21 cellular contexts compared by ENCODE assay signal in the genomic region with DNA sequence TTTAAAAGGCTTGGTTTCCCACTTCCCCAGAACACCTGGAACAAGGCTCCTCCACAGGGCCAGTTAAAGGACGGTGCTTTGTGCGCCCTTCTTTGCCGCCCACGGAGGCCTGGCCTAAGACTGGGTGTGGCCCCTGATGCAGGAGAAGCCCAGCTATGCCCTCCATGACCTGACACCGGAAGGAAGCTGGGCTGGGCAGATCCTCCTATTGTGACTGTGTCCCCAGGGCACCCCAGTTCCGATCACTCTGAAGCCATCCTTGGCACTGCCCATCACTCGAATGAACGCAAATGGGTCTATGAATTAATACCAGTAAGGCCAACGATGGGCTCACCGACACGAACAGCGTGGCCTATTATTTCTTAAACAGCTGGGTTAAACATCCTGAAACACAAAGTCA. TPM values are rescaled to one million over a fixed set of nuclear protein-coding genes. Genes with fewer than 3 reads are reported as not detected.
DNase-seq lines count a peak whose midpoint lies in the region; ATAC-seq and TF ChIP-seq lines count a peak whose summit lies in the region.
"Had no signal": no experiment of that assay in that cellular context is flagged by ENCODE, and none has a peak within 500 bp of the region (broad histone marks: within the 10 kb centered on the region; RNA-seq: fewer than 3 reads in every experiment).

No MANE protein-coding gene starts in this region.

- H3K4me3 ChIP-seq in BLaER1 treated with 17β-estradiol and CSF1 and Interleukin-3, amounts not matched to agents 10 nM and 100 nM = no peak overlapping the region
- H3K4me3 ChIP-seq: MG63 had no signal

- no peaks in the 10 kb centered on the region for H3K9me3 ChIP-seq in BLaER1 treated with 17β-estradiol and CSF1 and Interleukin-3, amounts not matched to agents 10 nM and 100 nM (replicated peaks in 1 of 11)
- H3K9me3 ChIP-seq: MG63 had no signal

- H3K4me1 ChIP-seq in BLaER1 treated with 17β-estradiol and CSF1 and Interleukin-3, amounts not matched to agents 10 nM and 100 nM = peaks cover 33 to 47% (median 36%) of the 10 kb centered on the region in 10 experiments

- H3K27me3 ChIP-seq in BLaER1 treated with 17β-estradiol and CSF1 and Interleukin-3, amounts not matched to agents 10 nM and 100 nM = no peaks in the 10 kb centered on the region
- H3K27me3 ChIP-seq: MG63 had no signal

- H3K27me3 Mint-ChIP-seq in activated T-cell treated with anti-CD3 and anti-CD28 coated beads, Interleukin-2, amount 50 U/mL, for 72 hours (ENCODE audit: low read depth) = no peaks in the 10 kb centered on the region
- H3K27me3 Mint-ChIP-seq in activated T-cell treated with anti-CD3 and anti-CD28 coated beads, Interleukin-2, amount 50 U/mL, for 4 hours (ENCODE audit: low read depth) = no peaks in the 10 kb centered on the region
- H3K27me3 Mint-ChIP-seq in activated T-helper 2 cell treated with anti-CD3 and anti-CD28 coated beads, Interferon-gamma antibody, Interleukin-2, Interleukin-4, amounts not matched to agents 10 μg/mL and 5 μg/mL and 100 μg/mL, durations not matched to agents 14 hours and 24 hours and 36 hours (ENCODE audit: low read depth) = no peaks in the 10 kb centered on the region
- H3K27me3 Mint-ChIP-seq in nephron progenitor cell (ENCODE audit: low read depth, poor library complexity) = peaks cover 2% of the 10 kb centered on the region
- H3K27me3 Mint-ChIP-seq: CD4-positive, CD25-positive, alpha-beta regulatory T cell had no signal

- no peak for TF ChIP-seq CTCF in nephron progenitor cell (IDR thresholded peaks at IDR 0.05)

- H3K27ac Mint-ChIP-seq in activated T-cell treated with anti-CD3 and anti-CD28 coated beads, Interleukin-2, amount 50 U/mL, for 72 hours = peak overlapping the region; percentile 51
- peak overlapping the region; percentile 68 for H3K27ac Mint-ChIP-seq in activated T-helper 2 cell treated with anti-CD3 and anti-CD28 coated beads, Interferon-gamma antibody, Interleukin-2, Interleukin-4, amounts not matched to agents 10 μg/mL and 5 μg/mL and 100 μg/mL, durations not matched to agents 14 hours and 24 hours and 36 hours
- peak overlapping the region; percentile 94 for H3K27ac Mint-ChIP-seq in nephron progenitor cell

- H3K9ac ChIP-seq in BLaER1 treated with 17β-estradiol and CSF1 and Interleukin-3, amounts not matched to agents 10 nM and 100 nM = no peak overlapping the region

- H3K9me3 Mint-ChIP-seq in activated T-cell treated with anti-CD3 and anti-CD28 coated beads, Interleukin-2, amount 50 U/mL, for 72 hours = no peaks in the 10 kb centered on the region
- H3K9me3 Mint-ChIP-seq in activated T-cell treated with anti-CD3 and anti-CD28 coated beads, Interleukin-2, amount 50 U/mL, for 4 hours = no peaks in the 10 kb centered on the region
- H3K9me3 Mint-ChIP-seq in activated T-helper 2 cell treated with anti-CD3 and anti-CD28 coated beads, Interferon-gamma antibody, Interleukin-2, Interleukin-4, amounts not matched to agents 10 μg/mL and 5 μg/mL and 100 μg/mL, durations not matched to agents 14 hours and 24 hours and 36 hours = no peaks in the 10 kb centered on the region
- no peaks in the 10 kb centered on the region for H3K9me3 Mint-ChIP-seq in nephron progenitor cell
- H3K9me3 Mint-ChIP-seq: CD4-positive, CD25-positive, alpha-beta regulatory T cell had no signal

- 0 out of 22 replicates have a peak overlapping the region, but pooled peaks of 1 of the 11 experiments have one; percentile 9 for H3K27ac ChIP-seq in BLaER1 treated with 17β-estradiol and CSF1 and Interleukin-3, amounts not matched to agents 10 nM and 100 nM

- peak overlapping the region in 1 of 2 donors; percentile 3 for H3K4me3 Mint-ChIP-seq in activated T-cell treated with anti-CD3 and anti-CD28 coated beads, Interleukin-2, amount 50 U/mL, for 72 hours
- no peak overlapping the region for H3K4me3 Mint-ChIP-seq in activated T-cell treated with anti-CD3 and anti-CD28 coated beads, Interleukin-2, amount 50 U/mL, for 4 hours
- H3K4me3 Mint-ChIP-seq in activated T-helper 2 cell treated with anti-CD3 and anti-CD28 coated beads, Interferon-gamma antibody, Interleukin-2, Interleukin-4, amounts not matched to agents 10 μg/mL and 5 μg/mL and 100 μg/mL, durations not matched to agents 14 hours and 24 hours and 36 hours (ENCODE audit: low read depth) = no peak overlapping the region
- H3K4me3 Mint-ChIP-seq in nephron progenitor cell = peak overlapping the region; percentile 24
- H3K4me3 Mint-ChIP-seq: CD4-positive, CD25-positive, alpha-beta regulatory T cell had no signal

- ATAC-seq in activated T-cell treated with anti-CD3 and anti-CD28 coated beads, Interleukin-2, amount 50 U/mL, for 72 hours (replicated peaks in 1 of 2) = no peak
- ATAC-seq in activated T-cell treated with anti-CD3 and anti-CD28 coated beads, Interleukin-2, amount 50 U/mL, for 4 hours = no peak
- ATAC-seq in GM21526 (IDR thresholded peaks at IDR 0.05; ENCODE audit: low FRiP score, unreplicated experiment) = no peak
- ATAC-seq: HepG2 had no signal

- H3K36me3 Mint-ChIP-seq in activated T-cell treated with anti-CD3 and anti-CD28 coated beads, Interleukin-2, amount 50 U/mL, for 72 hours (ENCODE audit: insufficient read depth in 2 of 2) = peaks cover 8 to 23% of the 10 kb centered on the region in 2 donors
- H3K36me3 Mint-ChIP-seq in activated T-cell treated with anti-CD3 and anti-CD28 coated beads, Interleukin-2, amount 50 U/mL, for 4 hours (ENCODE audit: insufficient read depth) = peaks cover 39% of the 10 kb centered on the region
- peaks cover 66% of the 10 kb centered on the region for H3K36me3 Mint-ChIP-seq in activated T-helper 2 cell treated with anti-CD3 and anti-CD28 coated beads, Interferon-gamma antibody, Interleukin-2, Interleukin-4, amounts not matched to agents 10 μg/mL and 5 μg/mL and 100 μg/mL, durations not matched to agents 14 hours and 24 hours and 36 hours (ENCODE audit: low read depth)
- peaks cover 73% of the 10 kb centered on the region for H3K36me3 Mint-ChIP-seq in nephron progenitor cell (ENCODE audit: low read depth)

- H3K36me3 ChIP-seq in BLaER1 treated with 17β-estradiol and CSF1 and Interleukin-3, amounts not matched to agents 10 nM and 100 nM = peaks cover 48 to 97% (median 81%) of the 10 kb centered on the region in 11 experiments
- H3K36me3 ChIP-seq: MG63 had no signal

- peaks cover 67% of the 10 kb centered on the region for H3K4me1 Mint-ChIP-seq in activated T-cell treated with anti-CD3 and anti-CD28 coated beads, Interleukin-2, amount 50 U/mL, for 72 hours (ENCODE audit: low read depth)
- H3K4me1 Mint-ChIP-seq in activated T-cell treated with anti-CD3 and anti-CD28 coated beads, Interleukin-2, amount 50 U/mL, for 4 hours (ENCODE audit: low read depth) = peaks cover 22% of the 10 kb centered on the region
- H3K4me1 Mint-ChIP-seq in activated T-helper 2 cell treated with anti-CD3 and anti-CD28 coated beads, Interferon-gamma antibody, Interleukin-2, Interleukin-4, amounts not matched to agents 10 μg/mL and 5 μg/mL and 100 μg/mL, durations not matched to agents 14 hours and 24 hours and 36 hours (ENCODE audit: low read depth) = peaks cover 54% of the 10 kb centered on the region
- peaks cover 46% of the 10 kb centered on the region for H3K4me1 Mint-ChIP-seq in nephron progenitor cell

- peak overlapping the region in 6 of 11 experiments; percentile 10 to 78 (median 58); a peak in 10 of 22 replicates for H3K4me2 ChIP-seq in BLaER1 treated with 17β-estradiol and CSF1 and Interleukin-3, amounts not matched to agents 10 nM and 100 nM

- intact Hi-C loops in activated T-helper 2 cell treated with anti-CD3 and anti-CD28 coated beads, Interferon-gamma antibody, Interleukin-2, Interleukin-4, amounts not matched to agents 10 μg/mL and 5 μg/mL and 100 μg/mL, durations not matched to agents 14 hours and 24 hours and 36 hours (cut with micrococcal nuclease) = loop anchor here (1.0 kb wide), 1 partner anchor 48 kb away; a partner anchor contains a TSS

- peaks cover 0 to 67% (median 26%) of the 10 kb centered on the region in 11 experiments; a peak in 17 of 22 replicates for H4K20me1 ChIP-seq in BLaER1 treated with 17β-estradiol and CSF1 and Interleukin-3, amounts not matched to agents 10 nM and 100 nM

- no peak for DNase-seq in activated T-cell treated with anti-CD3 and anti-CD28 coated beads, Interleukin-2, amount 50 U/mL, for 72 hours
- DNase-seq in activated T-cell treated with anti-CD3 and anti-CD28 coated beads, Interleukin-2, amount 50 U/mL, for 4 hours = no peak
- no peak for DNase-seq in activated T-helper 2 cell treated with anti-CD3 and anti-CD28 coated beads, Interferon-gamma antibody, Interleukin-2, Interleukin-4, amounts not matched to agents 10 μg/mL and 5 μg/mL and 100 μg/mL, durations not matched to agents 14 hours and 24 hours and 36 hours (ENCODE audit: low spot score)
- DNase-seq in nephron progenitor cell (no peak), iPS-NIHi7 (ENCODE audit: extremely low spot score) (no peak), superior temporal gyrus (ENCODE audit: extremely low spot score) (no peak)
- DNase-seq: ACHN; AML-193; Calu3; CD4-positive, CD25-positive, alpha-beta regulatory T cell; DMS53; H7; MG63; NCI-H1092; NCI-H146; NCI-H2081; NCI-H510A treated with DMSO at 0.1 percent for 48 hours; NCI-H82 had no signal

RNA-seq across cellular contexts. Expression of a gene that starts 42.6 kb away (rescaled TPM):
- total RNA-seq in activated T-cell treated with anti-CD3 and anti-CD28 coated beads, Interleukin-2, amount 50 U/mL, for 72 hours = 10 to 100 TPM; 17.2 to 24.7 TPM
- 10 to 100 TPM; 33.5 to 38.0 (median 36.3) TPM for total RNA-seq in activated T-cell treated with anti-CD3 and anti-CD28 coated beads, Interleukin-2, amount 50 U/mL, for 4 hours
- total RNA-seq in activated T-helper 2 cell treated with anti-CD3 and anti-CD28 coated beads, Interferon-gamma antibody, Interleukin-2, Interleukin-4, amounts not matched to agents 10 μg/mL and 5 μg/mL and 100 μg/mL, durations not matched to agents 14 hours and 24 hours and 36 hours = 24.3 and 27.3 TPM in 2 replicates

RNA-seq across cellular contexts. Expression of a gene that starts 48.4 kb away (rescaled TPM):
- total RNA-seq in activated T-cell treated with anti-CD3 and anti-CD28 coated beads, Interleukin-2, amount 50 U/mL, for 72 hours = 10 to 100 TPM; 32.4 to 42.0 TPM
- 10 to 100 TPM; 18.7 to 27.6 (median 26.6) TPM for total RNA-seq in activated T-cell treated with anti-CD3 and anti-CD28 coated beads, Interleukin-2, amount 50 U/mL, for 4 hours
- total RNA-seq in activated T-helper 2 cell treated with anti-CD3 and anti-CD28 coated beads, Interferon-gamma antibody, Interleukin-2, Interleukin-4, amounts not matched to agents 10 μg/mL and 5 μg/mL and 100 μg/mL, durations not matched to agents 14 hours and 24 hours and 36 hours = 72.5 and 73.5 TPM in 2 replicates
